ENCODE assay signal across 18 cellular contexts in the genomic region with DNA sequence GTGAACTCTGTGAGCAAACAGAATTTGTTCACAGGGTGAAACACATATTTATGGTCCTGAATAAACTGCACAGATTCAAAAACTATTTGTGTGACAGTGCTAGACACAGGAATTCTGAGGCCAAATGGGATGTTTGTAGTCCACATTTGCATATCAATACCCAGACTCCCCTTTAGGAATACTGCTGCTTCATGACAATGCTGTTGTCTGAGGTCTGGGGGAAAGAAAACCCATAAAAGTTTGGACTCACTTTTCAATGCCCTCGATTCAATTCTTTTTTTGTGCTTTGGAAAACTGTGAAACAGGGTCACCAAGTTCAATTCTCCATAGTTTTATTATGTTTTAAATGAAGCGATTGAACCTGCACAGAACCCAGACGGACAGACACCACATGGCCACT.
A peak's percentile ranks its signal among the peaks of the same experiment; 100 is the strongest.
DNase-seq lines count a peak whose midpoint lies in the region; ATAC-seq, FAIRE-seq and TF ChIP-seq lines count a peak whose summit lies in the region.
"Had no signal": no experiment of that assay in that cellular context is flagged by ENCODE, and none has a peak within 500 bp of the region (broad histone marks: within the 10 kb centered on the region; RNA-seq: fewer than 3 reads in every experiment).

No MANE protein-coding gene starts in this region.

- H3K9me3 Mint-ChIP-seq in neural crest cell: peaks cover 4% of the 10 kb centered on the region
- H3K9me3 Mint-ChIP-seq: CD4-positive, alpha-beta T cell had no signal

- H3K79me2 ChIP-seq in H1 (ENCODE audit: control insufficient read depth in 1 of 2, insufficient read depth in 2 of 2, low read length in 2 of 2): no peaks in the 10 kb centered on the region

- TF ChIP-seq EP300 in H1 (IDR thresholded peaks at IDR 0.05; ENCODE audit: borderline replicate concordance in 1 of 2, low read depth in 2 of 2, low read length in 2 of 2): no peak

- no peak overlapping the region for H2BK20ac ChIP-seq in H1 (ENCODE audit: low read length)

- H3K36me3 ChIP-seq in HUES64 (ENCODE audit: insufficient read depth, low read length) (no peaks in the 10 kb centered on the region), H1 (ENCODE audit: control insufficient read depth in 2 of 4, insufficient read depth in 4 of 4, low read length in 3 of 4) (no peaks in the 10 kb centered on the region), Peyer's patch (no peaks in the 10 kb centered on the region), upper lobe of right lung (no peaks in the 10 kb centered on the region)
- H3K36me3 ChIP-seq: BE2C had no signal

- POLR2A ChIA-PET in H1 (lab: Charles Lee; ENCODE audit: partially characterized antibody): no interaction called here

- peak overlapping the region; percentile 60 for H3K27ac Mint-ChIP-seq in neural crest cell (ENCODE audit: unreplicated experiment)
- H3K27ac Mint-ChIP-seq: CD4-positive, alpha-beta T cell had no signal

- H4K20me1 ChIP-seq in H1 (replicated peaks in 1 of 2; ENCODE audit: control insufficient read depth in 1 of 2, insufficient read depth in 2 of 2, low read length in 2 of 2): no peaks in the 10 kb centered on the region

- H3K23me2 ChIP-seq in H1 (ENCODE audit: low read depth, low read length): no peaks in the 10 kb centered on the region

- no peaks in the 10 kb centered on the region for H3K27me3 ChIP-seq in HUES64 (ENCODE audit: insufficient read depth, low read length)
- H3K27me3 ChIP-seq in H1 (replicated peaks in 1 of 4; ENCODE audit: control insufficient read depth in 3 of 4, extremely low read depth in 1 of 4, insufficient read depth in 3 of 4, low read length in 3 of 4): no peaks in the 10 kb centered on the region; a peak in 1 of 7 replicates
- no peaks in the 10 kb centered on the region for H3K27me3 ChIP-seq in Peyer's patch
- H3K27me3 ChIP-seq in upper lobe of right lung: no peaks in the 10 kb centered on the region
- H3K27me3 ChIP-seq: BE2C had no signal

- WGBS in HUES64: 74% methylated on average over 3 of the region's 3 CpGs
- 80% methylated on average over 3 of the region's 3 CpGs; no CpG with 5 or more reads in 1 of the 2 experiments for WGBS in H1 (ENCODE audit: extremely low coverage in 1 of 2, insufficient coverage in 1 of 2, insufficient read length in 1 of 2, insufficient replicate concordance in 2 of 2, low coverage in 1 of 2, low lambda C conversion rate in 2 of 2, missing lambda C conversion rate in 1 of 2), 2 experiments

- H3K4me1 ChIP-seq in HUES64 (ENCODE audit: insufficient read depth, low read length) (peaks cover 15% of the 10 kb centered on the region), H1 (replicated peaks in 1 of 4; ENCODE audit: control insufficient read depth in 3 of 4, insufficient read depth in 4 of 4, low read length in 3 of 4) (peaks cover 0 to 4% (median 1%) of the 10 kb centered on the region in 4 experiments; a peak in 2 of 7 replicates), Peyer's patch (no peaks in the 10 kb centered on the region), upper lobe of right lung (no peaks in the 10 kb centered on the region)
- H3K4me1 ChIP-seq: BE2C, Caco-2 had no signal

- no peak overlapping the region for H2BK15ac ChIP-seq in H1 (ENCODE audit: low read length)

- intact Hi-C loops in upper lobe of right lung (cut with DNase I): no loop called here

- FAIRE-seq in H1 (lab: Jason Lieb, UNC): peak; percentile 66
- FAIRE-seq: A204.1, D721Med had no signal

- H4K91ac ChIP-seq in H1 (replicated peaks; ENCODE audit: insufficient read length, low read length): no peak overlapping the region

- no peak overlapping the region for H3K18ac ChIP-seq in H1 (ENCODE audit: extremely low read depth, low read length)

- no peak overlapping the region for H3K23ac ChIP-seq in H1 (ENCODE audit: insufficient read length)

- no peak overlapping the region for H2BK12ac ChIP-seq in H1 (ENCODE audit: low read depth, low read length)

- TF ChIP-seq CTCF in H1 (IDR thresholded peaks at IDR 0.05; ENCODE audit: control extremely low read depth in 1 of 3, insufficient read depth in 1 of 3, low read depth in 1 of 3, low read length in 3 of 3): no peak
- no peak for TF ChIP-seq CTCF in neural crest cell (conservative IDR thresholded peaks at IDR 0.05)
- TF ChIP-seq CTCF in Peyer's patch (IDR thresholded peaks at IDR 0.05): no peak
- no peak for TF ChIP-seq CTCF in upper lobe of right lung (IDR thresholded peaks at IDR 0.05)

- H3K27me3 Mint-ChIP-seq in neural crest cell (ENCODE audit: low read depth): no peaks in the 10 kb centered on the region

- DNase-seq in H1 (ENCODE audit: low read depth in 1 of 2, low spot score in 2 of 2): no peak
- no peak for DNase-seq in neural crest cell (ENCODE audit: low read depth, low spot score)
- DNase-seq in Peyer's patch: no peak
- DNase-seq in upper lobe of right lung: no peak
- DNase-seq: ACHN; BE2C; Caco-2; CD4-positive, alpha-beta T cell; DMS79; GF-D8; HCEC 1CT had no signal

- H3K4ac ChIP-seq in H1 (replicated peaks; ENCODE audit: insufficient read length, low read depth, low read length): no peak overlapping the region

- no peak overlapping the region for H3K14ac ChIP-seq in H1 (ENCODE audit: insufficient read length)

- H2BK120ac ChIP-seq in H1 (replicated peaks; ENCODE audit: low read depth, low read length): no peak overlapping the region

- no peak overlapping the region for H4K8ac ChIP-seq in H1 (ENCODE audit: extremely low read depth, insufficient read depth, low read length)

- H2AFZ ChIP-seq in H1 (ENCODE audit: low read length): no peak overlapping the region

- H3K79me1 ChIP-seq in H1 (ENCODE audit: low read depth, low read length): no peaks in the 10 kb centered on the region

- no peak overlapping the region for H3K4me2 ChIP-seq in H1 (ENCODE audit: insufficient read depth in 1 of 2, low read depth in 2 of 2, low read length in 2 of 2)
- H3K4me2 ChIP-seq: KMS-11 had no signal

- H3K4me3 ChIP-seq in HUES64 (ENCODE audit: low read length) (no peak overlapping the region), H1 (ENCODE audit: extremely low read depth in 1 of 4, insufficient read depth in 2 of 4, low read depth in 3 of 4, low read length in 4 of 4) (no peak overlapping the region), Peyer's patch (no peak overlapping the region), upper lobe of right lung (no peak overlapping the region)

- CTCF ChIA-PET in H1 (lab: Charles Lee; ENCODE audit: partially characterized antibody): interaction anchor here (0.7 kb wide), 1 partner anchor 33 kb away, joined by 3 read pairs; no protein-coding TSS in a partner anchor

- peak overlapping the region; percentile 29 for H3K4me3 Mint-ChIP-seq in neural crest cell
- H3K4me3 Mint-ChIP-seq: CD4-positive, alpha-beta T cell had no signal

- H4K5ac ChIP-seq in H1 (ENCODE audit: insufficient read length, low read depth, low read length): no peak overlapping the region

- H2AK5ac ChIP-seq in H1 (ENCODE audit: low read depth, low read length): no peak overlapping the region

- H3K4me1 Mint-ChIP-seq in neural crest cell: peaks cover 29% of the 10 kb centered on the region

- TF ChIP-seq POLR2A in H1 (IDR thresholded peaks at IDR 0.05; ENCODE audit: control extremely low read depth in 1 of 2, low read depth in 2 of 2, low read length in 2 of 2) (no peak), Peyer's patch (IDR thresholded peaks at IDR 0.05) (no peak)

- H3K9ac ChIP-seq in HUES64 (ENCODE audit: low read depth, low read length) (no peak overlapping the region), H1 (replicated peaks in 1 of 4; ENCODE audit: extremely low read depth in 1 of 4, low read depth in 3 of 4, low read length in 3 of 4) (no peak overlapping the region)
- H3K9ac ChIP-seq: KMS-11 had no signal

- H2BK5ac ChIP-seq in H1 (ENCODE audit: low read depth, low read length): no peak overlapping the region

- peaks cover 2% of the 10 kb centered on the region for H3K36me3 Mint-ChIP-seq in neural crest cell (ENCODE audit: low read depth)

- H3K9me3 ChIP-seq in HUES64 (ENCODE audit: insufficient read depth, low read depth, low read length) (no peaks in the 10 kb centered on the region), H1 (ENCODE audit: insufficient read depth in 2 of 2, low read depth in 1 of 2, low read length in 1 of 2) (no peaks in the 10 kb centered on the region), Peyer's patch (no peaks in the 10 kb centered on the region), upper lobe of right lung (no peaks in the 10 kb centered on the region)
- H3K9me3 ChIP-seq: BE2C, Caco-2 had no signal

- H3K27ac ChIP-seq in HUES64 (ENCODE audit: low read depth, low read length): 0 out of 2 replicates have a peak overlapping the region, but pooled peaks have one; percentile 7
- H3K27ac ChIP-seq in H1 (ENCODE audit: low read depth, low read length): no peak overlapping the region
- no peak overlapping the region for H3K27ac ChIP-seq in Peyer's patch
- no peak overlapping the region for H3K27ac ChIP-seq in upper lobe of right lung
- H3K27ac ChIP-seq: C4-2B, KMS-11 had no signal

- H3K56ac ChIP-seq in H1 (replicated peaks; ENCODE audit: insufficient read length, low read depth, low read length): no peak overlapping the region

- no peak for TF ChIP-seq RAD21 in H1 (IDR thresholded peaks at IDR 0.05 in 1 of 2, conservative IDR thresholded peaks at IDR 0.05 in 1 of 2; ENCODE audit: low read depth in 2 of 2, low read length in 2 of 2)

- no peak for ATAC-seq in upper lobe of right lung
- no peak for ATAC-seq in HG02610 (IDR thresholded peaks at IDR 0.05; ENCODE audit: unreplicated experiment)
- no peak for ATAC-seq in GM21390 (IDR thresholded peaks at IDR 0.05; ENCODE audit: unreplicated experiment)

TF ChIP-seq in H1, 55 proteins besides CTCF, POLR2A, EP300 and RAD21:
- TF ChIP-seq, protein P1, sequence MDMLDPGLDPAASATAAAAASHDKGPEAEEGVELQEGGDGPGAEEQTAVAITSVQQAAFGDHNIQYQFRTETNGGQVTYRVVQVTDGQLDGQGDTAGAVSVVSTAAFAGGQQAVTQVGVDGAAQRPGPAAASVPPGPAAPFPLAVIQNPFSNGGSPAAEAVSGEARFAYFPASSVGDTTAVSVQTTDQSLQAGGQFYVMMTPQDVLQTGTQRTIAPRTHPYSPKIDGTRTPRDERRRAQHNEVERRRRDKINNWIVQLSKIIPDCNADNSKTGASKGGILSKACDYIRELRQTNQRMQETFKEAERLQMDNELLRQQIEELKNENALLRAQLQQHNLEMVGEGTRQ (IDR thresholded peaks at IDR 0.05; ENCODE audit: low read length): no peak
- TF ChIP-seq NRF1 (IDR thresholded peaks at IDR 0.05; ENCODE audit: low read depth, low read length) (no peak), ZNF274 (IDR thresholded peaks at IDR 0.05; ENCODE audit: borderline replicate concordance, extremely low read depth, low read length) (no peak)
TF ChIP-seq in H1: peak in this region for 0.
